Comparison of ENCODE assay signal across 8 cellular contexts in genomic region chrX:25166145-25166544, GRCh38.
"Had no signal": no experiment of that assay in that cellular context is flagged by ENCODE, and none has a peak within 500 bp of the region (broad histone marks: within the 10 kb centered on the region; RNA-seq: fewer than 3 reads in every experiment).

No MANE protein-coding gene starts in this region.

- H3K27ac ChIP-seq: GM23248, HL-60 had no signal

- H3K9ac ChIP-seq: GM23248 had no signal

- H3K4me3 ChIP-seq: GM23248, HAP-1 had no signal

- H3K9me3 ChIP-seq: HAP-1 had no signal

- H3K36me3 ChIP-seq: HAP-1 had no signal

- ATAC-seq: HCT116 had no signal

- DNase-seq: GM23248, GOT3, H7, HFFc6, KG1 had no signal

- H2AFZ ChIP-seq: GM23248 had no signal
